8 cellular contexts compared by ENCODE assay signal in the genomic region with DNA sequence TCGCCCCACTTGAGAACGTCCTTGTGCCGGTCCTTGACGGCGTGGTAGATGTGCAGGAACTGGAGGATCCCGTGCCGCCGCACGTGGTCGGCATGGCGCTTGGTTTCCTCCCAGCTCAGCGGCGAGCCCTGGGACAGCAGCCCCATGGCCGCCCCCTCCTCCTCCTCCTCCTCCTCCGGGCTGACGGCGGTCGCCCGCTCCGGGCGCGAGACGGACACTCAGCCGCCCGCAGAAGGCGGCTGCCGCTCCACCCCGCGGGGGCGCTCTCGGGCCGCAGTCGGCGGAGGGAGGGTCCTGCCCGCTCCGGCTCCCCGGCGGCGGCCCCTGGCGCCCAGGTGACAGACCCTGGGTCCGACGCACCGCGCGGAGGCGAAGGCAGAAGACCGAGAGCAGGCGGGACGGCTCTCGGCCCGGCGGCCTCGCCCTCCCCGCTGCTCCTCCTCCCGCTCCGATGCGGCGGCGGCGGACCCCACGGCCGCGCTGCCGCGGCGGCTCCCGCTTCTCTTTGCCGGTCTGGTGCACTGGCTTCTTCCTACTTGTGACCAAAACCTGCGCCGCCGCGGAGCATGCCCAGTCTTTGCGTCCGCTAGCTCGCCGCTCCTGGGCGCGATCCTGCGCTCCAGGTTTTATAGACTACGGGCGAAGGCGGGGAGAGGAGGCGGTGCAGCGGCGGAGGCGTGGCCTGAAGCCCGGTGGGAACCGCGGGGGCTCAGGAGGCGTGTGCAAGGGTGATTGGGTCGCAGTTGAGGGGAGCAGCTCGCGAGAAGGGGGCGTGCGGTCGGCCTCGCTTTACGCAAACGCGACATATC. TPM values are rescaled to one million over a fixed set of nuclear protein-coding genes. Genes with fewer than 3 reads are reported as not detected.
DNase-seq lines count a peak whose midpoint lies in the region; ATAC-seq and TF ChIP-seq lines count a peak whose summit lies in the region.

A gene (minus strand): TSS at position 602 of the 809 bp plus-strand sequence. CDS start 456 bp downstream, at position 146.

- peak within 1 kb of the TSS; percentile 68 for H3K4me3 ChIP-seq in lower lobe of right lung

- no peaks in the 10 kb centered on the region for H3K27me3 Mint-ChIP-seq in CD4-positive, alpha-beta T cell
- H3K27me3 Mint-ChIP-seq in activated CD4-positive, alpha-beta memory T cell treated with anti-CD3 and anti-CD28 coated beads, Interleukin-2, amount 10 ng/mL, durations not matched to agents 7 days and 5 days = peaks cover 13% of the 10 kb centered on the region

- intact Hi-C loops in CD4-positive, alpha-beta T cell (cut with DNase I, micrococcal nuclease) = loop anchor here (1.0 to 10.0 kb wide), 14 partner anchors 47 to 1260 kb away; a partner anchor contains a TSS
- intact Hi-C loops in lower lobe of right lung (cut with DNase I) = loop anchor here (10.0 kb wide), 1 partner anchor 110 kb away; no protein-coding TSS in a partner anchor

- no peaks in the 10 kb centered on the region for H3K9me3 Mint-ChIP-seq in CD4-positive, alpha-beta T cell
- no peaks in the 10 kb centered on the region for H3K9me3 Mint-ChIP-seq in activated CD4-positive, alpha-beta memory T cell treated with anti-CD3 and anti-CD28 coated beads, Interleukin-2, amount 10 ng/mL, durations not matched to agents 7 days and 5 days

- peak; percentile 60 for ATAC-seq in CD4-positive, alpha-beta T cell (ENCODE audit: poor library complexity)
- ATAC-seq in GM19395 (IDR thresholded peaks at IDR 0.05; ENCODE audit: unreplicated experiment) (peak; percentile 70), HG03565 (IDR thresholded peaks at IDR 0.05; ENCODE audit: unreplicated experiment) (peak; percentile 59), lower lobe of right lung (peak; percentile 82 to 88)

- CTCF ChIA-PET in CD4-positive, alpha-beta T cell (lab: Charles Lee) = interaction anchor here (0.7 to 1.9 kb wide), 2 partner anchors 59 to 107 kb away, joined by 3 to 7 read pairs; no protein-coding TSS in a partner anchor
- CTCF ChIA-PET in activated CD4-positive, alpha-beta memory T cell treated with anti-CD3 and anti-CD28 coated beads, Interleukin-2, amount 10 ng/mL, durations not matched to agents 7 days and 5 days (lab: Charles Lee) = interaction anchor here (0.7 to 2.4 kb wide), 7 partner anchors 52 to 181 kb away, joined by 3 to 16 read pairs (median 7); no protein-coding TSS in a partner anchor

- no peaks in the 10 kb centered on the region for H3K36me3 ChIP-seq in lower lobe of right lung

- H3K27ac Mint-ChIP-seq in CD4-positive, alpha-beta T cell = peak within 1 kb of the TSS; percentile 69
- H3K27ac Mint-ChIP-seq in activated CD4-positive, alpha-beta memory T cell treated with anti-CD3 and anti-CD28 coated beads, Interleukin-2, amount 10 ng/mL, durations not matched to agents 7 days and 5 days = peak within 1 kb of the TSS; percentile 90

- no peaks in the 10 kb centered on the region for H3K27me3 ChIP-seq in CD4-positive, alpha-beta T cell (ENCODE audit: control insufficient read depth, insufficient read depth, low read length)
- no peaks in the 10 kb centered on the region for H3K27me3 ChIP-seq in lower lobe of right lung (ENCODE audit: low read depth)

- DNase-seq in CD4-positive, alpha-beta T cell = peak; percentile 71 to 87 (median 80)
- DNase-seq in NCI-H774 (lab: John Stamatoyannopoulos, UW) = peak; percentile 92
- DNase-seq in activated CD4-positive, alpha-beta memory T cell treated with anti-CD3 and anti-CD28 coated beads, Interleukin-2, amount 10 ng/mL, durations not matched to agents 7 days and 5 days = peak; percentile 91
- DNase-seq in ecto neural progenitor cell (ENCODE audit: low spot score) = peak; percentile 96
- peak; percentile 95 for DNase-seq in lower lobe of right lung
- DNase-seq in stimulated activated CD4-positive, alpha-beta T cell treated with anti-CD3 and anti-CD28 coated beads, TNF-alpha, amount 100 ng/mL, for 24 hours (ENCODE audit: low read depth in 3 of 3) = peak; percentile 80 to 89 (median 81)

- H3K36me3 Mint-ChIP-seq in CD4-positive, alpha-beta T cell (ENCODE audit: low read depth) = peaks cover 14% of the 10 kb centered on the region
- peaks cover 5% of the 10 kb centered on the region for H3K36me3 Mint-ChIP-seq in activated CD4-positive, alpha-beta memory T cell treated with anti-CD3 and anti-CD28 coated beads, Interleukin-2, amount 10 ng/mL, durations not matched to agents 7 days and 5 days (ENCODE audit: low read depth)

- peak within 1 kb of the TSS; percentile 31 for H3K27ac ChIP-seq in CD4-positive, alpha-beta T cell (ENCODE audit: low read depth, low read length)
- H3K27ac ChIP-seq in lower lobe of right lung = peak within 1 kb of the TSS; percentile 92

- peaks cover 74% of the 10 kb centered on the region for H3K4me1 Mint-ChIP-seq in CD4-positive, alpha-beta T cell (ENCODE audit: low read depth)
- H3K4me1 Mint-ChIP-seq in activated CD4-positive, alpha-beta memory T cell treated with anti-CD3 and anti-CD28 coated beads, Interleukin-2, amount 10 ng/mL, durations not matched to agents 7 days and 5 days = peaks cover 56% of the 10 kb centered on the region

- H3K4me3 Mint-ChIP-seq in CD4-positive, alpha-beta T cell = peak within 1 kb of the TSS; percentile 99
- H3K4me3 Mint-ChIP-seq in activated CD4-positive, alpha-beta memory T cell treated with anti-CD3 and anti-CD28 coated beads, Interleukin-2, amount 10 ng/mL, durations not matched to agents 7 days and 5 days = peak within 1 kb of the TSS; percentile 97

- TF ChIP-seq CTCF in CD4-positive, alpha-beta T cell (IDR thresholded peaks at IDR 0.05) = peak; percentile 67
- peak; percentile 64 for TF ChIP-seq CTCF in lower lobe of right lung (IDR thresholded peaks at IDR 0.05)

- POLR2A ChIA-PET in CD4-positive, alpha-beta T cell (lab: Charles Lee) = interaction anchor here (0.7 to 2.9 kb wide), 9 partner anchors 9 to 549 kb away, joined by 3 to 20 read pairs (median 5); a partner anchor contains a TSS
- POLR2A ChIA-PET in activated CD4-positive, alpha-beta memory T cell treated with anti-CD3 and anti-CD28 coated beads, Interleukin-2, amount 10 ng/mL, durations not matched to agents 7 days and 5 days (lab: Charles Lee) = interaction anchor here (1.8 to 2.1 kb wide), 4 partner anchors 13 to 250 kb away, joined by 4 to 12 read pairs (median 8); a partner anchor contains a TSS

- no peaks in the 10 kb centered on the region for H3K9me3 ChIP-seq in CD4-positive, alpha-beta T cell (ENCODE audit: control insufficient read depth, low read length)
- H3K9me3 ChIP-seq in lower lobe of right lung = no peaks in the 10 kb centered on the region

- H3K4me1 ChIP-seq in lower lobe of right lung = peaks cover 38% of the 10 kb centered on the region

RNA-seq across cellular contexts. Expression of the gene that starts here (rescaled TPM):
- total RNA-seq in CD4-positive, alpha-beta T cell = 10 to 100 TPM in 1 of 2 experiments, 1 to 10 TPM in 1; 8.9 to 10.1 TPM
- total RNA-seq in activated CD4-positive, alpha-beta memory T cell treated with anti-CD3 and anti-CD28 coated beads, Interleukin-2, amount 10 ng/mL, durations not matched to agents 7 days and 5 days = 10 to 100 TPM; 29.1 to 30.6 TPM
- 37.0 TPM for total RNA-seq in lower lobe of right lung

Comparison
In these comparisons a context has a peak if more than half of its experiments do, and no peak if none do; other contexts are left out.
1. Peak in every context shown above with its lines: DNase-seq, ATAC-seq, H3K4me3 ChIP-seq and H3K27ac ChIP-seq.